In the genomic region with DNA sequence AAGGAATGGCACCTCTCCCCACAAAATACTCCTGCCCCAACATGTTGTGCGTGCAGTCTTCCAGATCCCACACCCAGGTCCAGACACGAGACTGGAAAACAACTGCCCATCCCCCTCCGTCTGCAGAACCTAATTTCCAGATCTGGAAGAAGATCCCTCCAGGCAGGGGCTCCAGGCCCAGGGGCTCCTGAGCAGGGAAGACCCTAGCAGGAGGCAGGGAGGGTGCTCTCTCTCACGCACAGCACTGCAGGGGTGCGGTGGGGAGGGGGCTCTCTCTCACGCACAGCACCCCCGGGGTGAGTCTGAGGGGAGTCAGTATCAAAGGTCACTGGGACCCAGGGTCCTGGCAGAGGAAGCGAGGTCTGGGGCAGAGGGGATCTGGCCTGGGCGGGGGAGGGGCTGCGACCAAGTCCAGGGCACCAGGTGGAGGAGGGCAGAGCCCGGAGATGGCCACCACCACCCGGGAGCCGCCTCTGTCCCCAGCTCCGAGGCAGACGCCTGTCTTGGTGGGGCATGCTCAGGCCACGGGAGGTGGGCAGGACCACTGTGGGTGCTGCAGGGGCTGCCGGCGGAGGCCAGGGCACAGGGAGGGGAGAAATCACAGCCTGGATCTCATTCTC, we compare ENCODE assay signal across 2 cellular contexts.
TF ChIP-seq lines count a peak whose summit lies in the region.

No MANE protein-coding gene starts in this region.

TF ChIP-seq in HCT116, 20 proteins besides CTCF, POLR2A, EP300 and RAD21:
- TF ChIP-seq TCF7L2 (IDR thresholded peaks at IDR 0.05; ENCODE audit: borderline replicate concordance, extremely low read depth, insufficient read depth, insufficient read length) (no peak), SP1 (IDR thresholded peaks at IDR 0.05; ENCODE audit: low read depth) (no peak), FOSL1 (IDR thresholded peaks at IDR 0.05; ENCODE audit: low read depth) (no peak), ZNF274 (IDR thresholded peaks at IDR 0.05; ENCODE audit: low read depth, low read length) (no peak), EZH2phosphoT487 (IDR thresholded peaks at IDR 0.05; ENCODE audit: borderline replicate concordance) (no peak), YY1 (IDR thresholded peaks at IDR 0.05; ENCODE audit: extremely low read depth, insufficient replicate concordance, low read depth, low read length) (no peak)
- TF ChIP-seq, protein P1, sequence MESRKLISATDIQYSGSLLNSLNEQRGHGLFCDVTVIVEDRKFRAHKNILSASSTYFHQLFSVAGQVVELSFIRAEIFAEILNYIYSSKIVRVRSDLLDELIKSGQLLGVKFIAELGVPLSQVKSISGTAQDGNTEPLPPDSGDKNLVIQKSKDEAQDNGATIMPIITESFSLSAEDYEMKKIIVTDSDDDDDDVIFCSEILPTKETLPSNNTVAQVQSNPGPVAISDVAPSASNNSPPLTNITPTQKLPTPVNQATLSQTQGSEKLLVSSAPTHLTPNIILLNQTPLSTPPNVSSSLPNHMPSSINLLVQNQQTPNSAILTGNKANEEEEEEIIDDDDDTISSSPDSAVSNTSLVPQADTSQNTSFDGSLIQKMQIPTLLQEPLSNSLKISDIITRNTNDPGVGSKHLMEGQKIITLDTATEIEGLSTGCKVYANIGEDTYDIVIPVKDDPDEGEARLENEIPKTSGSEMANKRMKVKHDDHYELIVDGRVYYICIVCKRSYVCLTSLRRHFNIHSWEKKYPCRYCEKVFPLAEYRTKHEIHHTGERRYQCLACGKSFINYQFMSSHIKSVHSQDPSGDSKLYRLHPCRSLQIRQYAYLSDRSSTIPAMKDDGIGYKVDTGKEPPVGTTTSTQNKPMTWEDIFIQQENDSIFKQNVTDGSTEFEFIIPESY (IDR thresholded peaks at IDR 0.05; ENCODE audit: extremely low read depth, insufficient replicate concordance, low read length) = no peak
TF ChIP-seq in HCT116: peak in this region for 0.

TF ChIP-seq in H1, 55 proteins besides CTCF, POLR2A, EP300 and RAD21:
- TF ChIP-seq KDM4A (IDR thresholded peaks at IDR 0.05; ENCODE audit: low read depth, low read length, severe bottlenecking) (no peak), BRCA1 (IDR thresholded peaks at IDR 0.05; ENCODE audit: low read depth, low read length) (no peak), SP2 (IDR thresholded peaks at IDR 0.05; ENCODE audit: low read length) (no peak), TBP (IDR thresholded peaks at IDR 0.05; ENCODE audit: low read depth, low read length) (no peak), JUND (IDR thresholded peaks at IDR 0.05; ENCODE audit: low read length) (no peak), CREB1 (IDR thresholded peaks at IDR 0.05) (no peak), CTBP2 (IDR thresholded peaks at IDR 0.05; ENCODE audit: borderline replicate concordance, insufficient read depth, insufficient read length, low read length) (no peak), GTF2F1 (IDR thresholded peaks at IDR 0.05; ENCODE audit: borderline replicate concordance, low read depth, low read length) (no peak), SAP30 (IDR thresholded peaks at IDR 0.05; ENCODE audit: insufficient read depth, insufficient replicate concordance, low read length) (no peak), POU5F1 (IDR thresholded peaks at IDR 0.05; ENCODE audit: low read depth, low read length) (no peak), NANOG (IDR thresholded peaks at IDR 0.05; ENCODE audit: insufficient read depth, low read depth, low read length, poor library complexity, severe bottlenecking) (no peak), HDAC6 (IDR thresholded peaks at IDR 0.05; ENCODE audit: low read depth, low read length) (no peak), CHD1 (IDR thresholded peaks at IDR 0.05; ENCODE audit: low read depth, low read length) (no peak), RNF2 (IDR thresholded peaks at IDR 0.05; ENCODE audit: borderline replicate concordance, low read depth, low read length, missing control alignments, poor library complexity, severe bottlenecking) (no peak), BACH1 (IDR thresholded peaks at IDR 0.05; ENCODE audit: low read length) (no peak), CBX5 (IDR thresholded peaks at IDR 0.05; ENCODE audit: low read depth, low read length) (no peak)
- TF ChIP-seq, protein P2, sequence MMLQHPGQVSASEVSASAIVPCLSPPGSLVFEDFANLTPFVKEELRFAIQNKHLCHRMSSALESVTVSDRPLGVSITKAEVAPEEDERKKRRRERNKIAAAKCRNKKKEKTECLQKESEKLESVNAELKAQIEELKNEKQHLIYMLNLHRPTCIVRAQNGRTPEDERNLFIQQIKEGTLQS (IDR thresholded peaks at IDR 0.05; ENCODE audit: insufficient read depth, low read depth, low read length) = no peak
- TF ChIP-seq, protein P3, sequence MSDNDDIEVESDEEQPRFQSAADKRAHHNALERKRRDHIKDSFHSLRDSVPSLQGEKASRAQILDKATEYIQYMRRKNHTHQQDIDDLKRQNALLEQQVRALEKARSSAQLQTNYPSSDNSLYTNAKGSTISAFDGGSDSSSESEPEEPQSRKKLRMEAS (IDR thresholded peaks at IDR 0.05) = no peak
- TF ChIP-seq, protein P4, sequence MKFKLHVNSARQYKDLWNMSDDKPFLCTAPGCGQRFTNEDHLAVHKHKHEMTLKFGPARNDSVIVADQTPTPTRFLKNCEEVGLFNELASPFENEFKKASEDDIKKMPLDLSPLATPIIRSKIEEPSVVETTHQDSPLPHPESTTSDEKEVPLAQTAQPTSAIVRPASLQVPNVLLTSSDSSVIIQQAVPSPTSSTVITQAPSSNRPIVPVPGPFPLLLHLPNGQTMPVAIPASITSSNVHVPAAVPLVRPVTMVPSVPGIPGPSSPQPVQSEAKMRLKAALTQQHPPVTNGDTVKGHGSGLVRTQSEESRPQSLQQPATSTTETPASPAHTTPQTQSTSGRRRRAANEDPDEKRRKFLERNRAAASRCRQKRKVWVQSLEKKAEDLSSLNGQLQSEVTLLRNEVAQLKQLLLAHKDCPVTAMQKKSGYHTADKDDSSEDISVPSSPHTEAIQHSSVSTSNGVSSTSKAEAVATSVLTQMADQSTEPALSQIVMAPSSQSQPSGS (IDR thresholded peaks at IDR 0.05; ENCODE audit: low read length) = no peak
- TF ChIP-seq, protein P5, sequence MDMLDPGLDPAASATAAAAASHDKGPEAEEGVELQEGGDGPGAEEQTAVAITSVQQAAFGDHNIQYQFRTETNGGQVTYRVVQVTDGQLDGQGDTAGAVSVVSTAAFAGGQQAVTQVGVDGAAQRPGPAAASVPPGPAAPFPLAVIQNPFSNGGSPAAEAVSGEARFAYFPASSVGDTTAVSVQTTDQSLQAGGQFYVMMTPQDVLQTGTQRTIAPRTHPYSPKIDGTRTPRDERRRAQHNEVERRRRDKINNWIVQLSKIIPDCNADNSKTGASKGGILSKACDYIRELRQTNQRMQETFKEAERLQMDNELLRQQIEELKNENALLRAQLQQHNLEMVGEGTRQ (IDR thresholded peaks at IDR 0.05; ENCODE audit: low read length) = no peak
